ENCODE assay signal across 20 cellular contexts in genomic region chr12:119661882-119662281, GRCh38. TPM values are rescaled to one million over a fixed set of nuclear protein-coding genes. Genes with fewer than 3 reads are reported as not detected.
DNase-seq lines count a peak whose midpoint lies in the region; ATAC-seq and TF ChIP-seq lines count a peak whose summit lies in the region.
"Had no signal": no experiment of that assay in that cellular context is flagged by ENCODE, and none has a peak within 500 bp of the region (broad histone marks: within the 10 kb centered on the region; RNA-seq: fewer than 3 reads in every experiment).

No MANE protein-coding gene starts in this region.

- H3K27me3 ChIP-seq in CD8-positive, alpha-beta memory T cell (ENCODE audit: insufficient read depth, low read length, poor library complexity, severe bottlenecking) = no peaks in the 10 kb centered on the region
- no peaks in the 10 kb centered on the region for H3K27me3 ChIP-seq in vagina
- H3K27me3 ChIP-seq: BLaER1 had no signal

- intact Hi-C loops in vagina (cut with DNase I) = no loop called here

- no peak overlapping the region for H3K4me3 Mint-ChIP-seq in CD8-positive, alpha-beta memory T cell
- H3K4me3 Mint-ChIP-seq: CD4-positive, alpha-beta memory T cell had no signal

- H3K4me1 Mint-ChIP-seq in CD8-positive, alpha-beta memory T cell = peaks cover 21 to 23% (median 22%) of the 10 kb centered on the region in 3 donors

- POLR2A ChIA-PET in CD8-positive, alpha-beta memory T cell (lab: Charles Lee) = no interaction called here
- POLR2A ChIA-PET in RWPE1 (lab: Yijun Ruan, JAX; ENCODE audit: low non-redundant PET) = no interaction called here

- no peak overlapping the region for H3K27ac Mint-ChIP-seq in CD8-positive, alpha-beta memory T cell
- H3K27ac Mint-ChIP-seq: CD4-positive, alpha-beta memory T cell; CD4-positive, CD25-positive, alpha-beta regulatory T cell had no signal

- no peak for ATAC-seq in HG03159 (IDR thresholded peaks at IDR 0.05; ENCODE audit: unreplicated experiment)

- peak overlapping the region; percentile 21 for H3K27ac ChIP-seq in CD8-positive, alpha-beta memory T cell (ENCODE audit: low read depth, low read length)
- H3K27ac ChIP-seq in vagina (no peak overlapping the region), RWPE1 (no peak overlapping the region)
- H3K27ac ChIP-seq: BLaER1 had no signal

- H3K36me3 Mint-ChIP-seq in CD8-positive, alpha-beta memory T cell = no peaks in the 10 kb centered on the region
- H3K36me3 Mint-ChIP-seq: CD14-positive monocyte; CD4-positive, alpha-beta memory T cell; CD4-positive, CD25-positive, alpha-beta regulatory T cell had no signal

- peaks cover 2 to 6% of the 10 kb centered on the region in 2 donors for H3K27me3 Mint-ChIP-seq in CD8-positive, alpha-beta memory T cell
- H3K27me3 Mint-ChIP-seq: CD4-positive, alpha-beta memory T cell had no signal

- H3K4me3 ChIP-seq in CD8-positive, alpha-beta memory T cell (ENCODE audit: low read length) = no peak overlapping the region
- no peak overlapping the region for H3K4me3 ChIP-seq in vagina
- H3K4me3 ChIP-seq: BLaER1 had no signal

- no peaks in the 10 kb centered on the region for H3K9me3 Mint-ChIP-seq in CD8-positive, alpha-beta memory T cell
- H3K9me3 Mint-ChIP-seq: CD4-positive, alpha-beta memory T cell had no signal

- DNase-seq in NCI-H748 (lab: John Stamatoyannopoulos, UW; ENCODE audit: unreplicated experiment) (peak; percentile 10), NCI-H748 treated with DMSO at 0.1 percent for 48 hours (lab: John Stamatoyannopoulos, UW) (no peak), NCI-H146 (lab: John Stamatoyannopoulos, UW) (peak; percentile 61), NCI-H774 (lab: John Stamatoyannopoulos, UW) (peak; percentile 12), vagina (ENCODE audit: extremely low spot score in 2 of 2) (no peak), RWPE1 (ENCODE audit: low spot score) (no peak)
- no peak for DNase-seq in CD8-positive, alpha-beta memory T cell
- DNase-seq: 8988T; ACHN; BE2C; C1 segment of cervical spinal cord; Caco-2; Calu3; CD4-positive, alpha-beta memory T cell; CD4-positive, CD25-positive, alpha-beta regulatory T cell; DMS79 treated with DMSO at 0.1 percent for 48 hours; GF-D8 had no signal

- CTCF ChIA-PET in CD8-positive, alpha-beta memory T cell (lab: Charles Lee) = interaction anchor here (2.0 kb wide), 1 partner anchor 13 kb away, joined by 6 read pairs; no protein-coding TSS in a partner anchor
- CTCF ChIA-PET in RWPE1 (lab: Yijun Ruan, JAX) = no interaction called here

- no peaks in the 10 kb centered on the region for H3K9me3 ChIP-seq in CD8-positive, alpha-beta memory T cell (ENCODE audit: low read length)
- no peaks in the 10 kb centered on the region for H3K9me3 ChIP-seq in vagina
- H3K9me3 ChIP-seq: BE2C, BLaER1, Caco-2 had no signal

- H3K4me1 ChIP-seq in CD8-positive, alpha-beta memory T cell (ENCODE audit: insufficient read depth, low read length) = peaks cover 14% of the 10 kb centered on the region
- peaks cover 7% of the 10 kb centered on the region for H3K4me1 ChIP-seq in vagina
- H3K4me1 ChIP-seq: BE2C had no signal

- no peak for TF ChIP-seq POLR2A in vagina (IDR thresholded peaks at IDR 0.05)

- TF ChIP-seq CTCF in vagina (IDR thresholded peaks at IDR 0.05) = no peak
- TF ChIP-seq CTCF in RWPE1 (conservative IDR thresholded peaks at IDR 0.05; ENCODE audit: low read depth) = no peak

- no peaks in the 10 kb centered on the region for H3K36me3 ChIP-seq in CD8-positive, alpha-beta memory T cell (ENCODE audit: insufficient read depth, low read length)
- no peaks in the 10 kb centered on the region for H3K36me3 ChIP-seq in vagina
- H3K36me3 ChIP-seq: BE2C, BLaER1 had no signal

RNA-seq across cellular contexts. Expression of gene PRKAB1, which starts 6.1 kb away (rescaled TPM):
- 10 to 100 TPM; 27.2 to 30.8 TPM for total RNA-seq in CD8-positive, alpha-beta memory T cell
- 32.0 TPM for polyA plus RNA-seq in CD8-positive, alpha-beta memory T cell
- total RNA-seq in vagina = 68.3 TPM

Comparison
In these comparisons a context has a peak if more than half of its experiments do, and no peak if none do; other contexts are left out.
1. DNase-seq: peak in NCI-H748 (single experiment), NCI-H146 (single experiment) and NCI-H774 (single experiment); none in NCI-H748 treated with DMSO at 0.1 percent for 48 hours (single experiment), CD8-positive, alpha-beta memory T cell (0 of 5), vagina (0 of 2) and RWPE1 (single experiment).